14 cellular contexts compared by ENCODE assay signal in the genomic region with DNA sequence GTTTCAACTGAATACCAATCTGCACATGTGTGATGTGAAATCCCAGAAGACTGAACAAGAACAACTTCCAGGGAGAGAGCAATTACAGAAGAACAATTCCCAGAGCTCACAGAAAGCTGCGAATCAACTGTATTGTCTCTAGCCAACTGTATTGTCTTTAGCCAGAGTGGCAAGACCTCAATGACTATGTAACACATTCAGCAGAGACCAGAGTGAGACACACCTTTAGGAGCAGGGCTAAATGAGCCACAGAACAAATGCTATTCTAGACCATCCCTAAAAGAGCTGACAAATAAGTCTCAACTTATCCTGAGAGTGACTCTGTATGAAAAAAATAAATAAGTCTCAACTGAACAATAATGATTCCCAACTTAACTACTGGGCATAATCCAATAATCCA.
"Had no signal": no experiment of that assay in that cellular context is flagged by ENCODE, and none has a peak within 500 bp of the region (broad histone marks: within the 10 kb centered on the region; RNA-seq: fewer than 3 reads in every experiment).

No MANE protein-coding gene starts in this region.

- H3K4me3 ChIP-seq: heart left ventricle, left ventricle myocardium inferior, right atrium auricular region, skin epidermis had no signal

- H2AFZ ChIP-seq: parathyroid adenoma had no signal

- H3K36me3 ChIP-seq: left ventricle myocardium inferior, right atrium auricular region had no signal

- DNase-seq: activated CD4-positive, alpha-beta T cell treated with anti-CD3 and anti-CD28 coated beads, Interleukin-2, amount 50 U/mL, for 1 hour; activated gamma-delta T cell; activated naive CD8-positive, alpha-beta T cell treated with anti-CD3 and anti-CD28 coated beads for 36 hours; activated T-cell treated with anti-CD3 and anti-CD28 coated beads, Interleukin-2, amount 50 U/mL, for 1 hour; aorta; foreskin melanocyte; heart left ventricle; islet precursor cell; left ventricle myocardium inferior; mesenchymal stem cell; stimulated activated CD4-positive, alpha-beta T cell treated with anti-CD3 and anti-CD28 coated beads, Interleukin-4, amount 100 ng/mL, for 4 hours had no signal

- H3K27me3 ChIP-seq: heart left ventricle, right atrium auricular region had no signal

- H3K9me3 ChIP-seq: heart left ventricle, left ventricle myocardium inferior, right atrium auricular region had no signal

- H3K27me3 Mint-ChIP-seq: activated naive CD8-positive, alpha-beta T cell treated with anti-CD3 and anti-CD28 coated beads for 36 hours had no signal

- ATAC-seq: heart left ventricle had no signal

- H3K4me1 ChIP-seq: parathyroid adenoma had no signal

- H3K27ac ChIP-seq: heart left ventricle, left ventricle myocardium inferior, parathyroid adenoma, right atrium auricular region, skin epidermis had no signal
